ENCODE assay signal across 27 cellular contexts in the genomic region with DNA sequence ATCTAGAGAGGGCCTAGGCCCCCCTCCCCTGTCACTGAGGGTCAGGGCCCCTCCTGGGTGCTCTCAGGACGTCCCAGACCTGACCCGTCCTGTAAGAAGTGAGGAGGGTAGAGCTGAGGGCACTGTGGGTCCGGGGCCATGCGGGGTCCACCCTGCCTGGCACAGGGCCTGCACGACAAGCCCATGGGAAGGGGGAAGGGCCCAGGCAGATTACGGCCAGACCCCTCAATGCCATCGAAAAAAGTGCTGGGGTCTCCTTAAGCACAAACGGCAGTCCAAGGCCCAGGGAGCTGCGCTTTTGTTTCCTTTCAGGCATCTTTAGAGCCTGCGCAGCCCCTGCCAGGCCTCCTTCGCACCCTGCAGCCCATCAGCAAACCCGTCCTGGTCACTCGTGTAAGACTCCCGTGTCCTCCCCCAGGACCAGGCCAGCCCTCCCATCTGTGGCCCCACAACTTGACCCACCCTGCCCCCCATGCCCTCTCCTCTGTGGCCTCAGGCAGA. TPM values are rescaled to one million over a fixed set of nuclear protein-coding genes. Genes with fewer than 3 reads are reported as not detected.
A peak's percentile ranks its signal among the peaks of the same experiment; 100 is the strongest.
DNase-seq lines count a peak whose midpoint lies in the region; ATAC-seq and TF ChIP-seq lines count a peak whose summit lies in the region.
"Had no signal": no experiment of that assay in that cellular context is flagged by ENCODE, and none has a peak within 500 bp of the region (broad histone marks: within the 10 kb centered on the region; RNA-seq: fewer than 3 reads in every experiment).

No MANE protein-coding gene starts in this region.

- no peak overlapping the region for H3K23ac ChIP-seq in neuronal stem cell (ENCODE audit: low read depth, low read length, poor library complexity)

- H3K9me3 ChIP-seq in right cardiac atrium (ENCODE audit: control insufficient read depth, low read length) (no peaks in the 10 kb centered on the region), neuronal stem cell (replicated peaks in 1 of 2; ENCODE audit: control insufficient read depth in 2 of 2, insufficient read depth in 1 of 2, low read depth in 1 of 2, low read length in 2 of 2) (peaks cover 0 to 3% of the 10 kb centered on the region in 2 donors)
- H3K9me3 ChIP-seq: BLaER1 treated with 17β-estradiol and CSF1 and Interleukin-3, amounts not matched to agents 10 nM and 100 nM; colonic mucosa; tibial nerve had no signal

- no peaks in the 10 kb centered on the region for H3K36me3 ChIP-seq in neuronal stem cell (replicated peaks in 1 of 2; ENCODE audit: control insufficient read depth in 2 of 2, insufficient read depth in 2 of 2, low read length in 2 of 2)
- H3K36me3 ChIP-seq: BLaER1 treated with 17β-estradiol and CSF1 and Interleukin-3, amounts not matched to agents 10 nM and 100 nM; cardiac muscle cell; colonic mucosa; tibial nerve had no signal

- ATAC-seq in left cardiac atrium (no peak), right cardiac atrium (no peak), activated B cell treated with CpG ODN at 0.5 μM for 24 hours (ENCODE audit: low read depth) (no peak), HG03139 (IDR thresholded peaks at IDR 0.05; ENCODE audit: unreplicated experiment) (no peak)
- ATAC-seq: HepG2, Panc1 had no signal

- no peak overlapping the region for H2BK120ac ChIP-seq in neuronal stem cell (ENCODE audit: low read depth, low read length)

- no peak overlapping the region for H3K18ac ChIP-seq in neuronal stem cell (ENCODE audit: low read length)

- no peak overlapping the region for H3K9ac ChIP-seq in neuronal stem cell (ENCODE audit: low read depth, low read length, poor library complexity)
- H3K9ac ChIP-seq: parathyroid adenoma had no signal

- intact Hi-C loops in left cardiac atrium (cut with DNase I): loop anchor here in 1 of 2 donors (10.0 kb wide), 1 partner anchor 124 kb away; no protein-coding TSS in a partner anchor
- intact Hi-C loops in right cardiac atrium (cut with DNase I): no loop called here
- intact Hi-C loops in activated B cell treated with CpG ODN at 0.5 μM for 24 hours (cut with micrococcal nuclease): no loop called here

- H3K4ac ChIP-seq in neuronal stem cell (ENCODE audit: low read length): no peak overlapping the region

- H4K91ac ChIP-seq in neuronal stem cell (ENCODE audit: low read depth, low read length, poor library complexity): no peak overlapping the region

- no peak overlapping the region for H2AK5ac ChIP-seq in neuronal stem cell (ENCODE audit: low read depth, low read length)

- H3K4me3 ChIP-seq in right cardiac atrium (ENCODE audit: low read length) (no peak overlapping the region), neuronal stem cell (ENCODE audit: low read length in 2 of 2) (no peak overlapping the region)
- H3K4me3 ChIP-seq: BLaER1 treated with 17β-estradiol and CSF1 and Interleukin-3, amounts not matched to agents 10 nM and 100 nM; cardiac muscle cell; colonic mucosa; tibial nerve had no signal

- POLR2A ChIA-PET in activated B cell treated with CpG ODN at 0.5 μM for 24 hours (lab: Charles Lee): no interaction called here

- H3K27me3 ChIP-seq in right cardiac atrium (ENCODE audit: control insufficient read depth, insufficient read depth) (no peaks in the 10 kb centered on the region), neuronal stem cell (ENCODE audit: control insufficient read depth in 3 of 3, insufficient read depth in 3 of 3, low read depth in 1 of 3, low read length in 3 of 3) (peaks cover 0 to 4% (median 0%) of the 10 kb centered on the region in 3 experiments)
- H3K27me3 ChIP-seq: BLaER1 treated with 17β-estradiol and CSF1 and Interleukin-3, amounts not matched to agents 10 nM and 100 nM; cardiac muscle cell; colonic mucosa had no signal

- no peak overlapping the region for H3K27ac Mint-ChIP-seq in activated B cell treated with CpG ODN at 0.5 μM for 24 hours
- H3K27ac Mint-ChIP-seq: activated naive CD8-positive, alpha-beta T cell treated with anti-CD3 and anti-CD28 coated beads for 36 hours; memory B cell had no signal

- peaks cover 2% of the 10 kb centered on the region for H3K36me3 Mint-ChIP-seq in activated B cell treated with CpG ODN at 0.5 μM for 24 hours (ENCODE audit: low read depth)

- peak overlapping the region; percentile 77 for H2AFZ ChIP-seq in neuronal stem cell (ENCODE audit: low read length)
- H2AFZ ChIP-seq: parathyroid adenoma had no signal

- H3K14ac ChIP-seq in neuronal stem cell (ENCODE audit: low read length): no peak overlapping the region

- peaks cover 11% of the 10 kb centered on the region for H3K79me1 ChIP-seq in neuronal stem cell (ENCODE audit: low read depth, low read length)

- CTCF ChIA-PET in activated B cell treated with CpG ODN at 0.5 μM for 24 hours (lab: Charles Lee): no interaction called here

- H3K27ac ChIP-seq in right cardiac atrium (ENCODE audit: low read length) (no peak overlapping the region), neuronal stem cell (replicated peaks; ENCODE audit: low read length) (no peak overlapping the region)
- H3K27ac ChIP-seq: BLaER1 treated with 17β-estradiol and CSF1 and Interleukin-3, amounts not matched to agents 10 nM and 100 nM; colonic mucosa; epithelial cell of prostate; parathyroid adenoma; tibial nerve had no signal

- H3K4me1 ChIP-seq in right cardiac atrium (ENCODE audit: control insufficient read depth, insufficient read depth, low read length) (no peaks in the 10 kb centered on the region), neuronal stem cell (ENCODE audit: control insufficient read depth in 2 of 2, insufficient read depth in 1 of 2, low read depth in 1 of 2, low read length in 2 of 2) (peaks cover 10 to 29% of the 10 kb centered on the region in 2 donors)
- H3K4me1 ChIP-seq: colonic mucosa, parathyroid adenoma had no signal

- H2BK15ac ChIP-seq in neuronal stem cell (ENCODE audit: low read length): peak overlapping the region; percentile 15

- H3K4me2 ChIP-seq in neuronal stem cell (ENCODE audit: insufficient read depth, low read length, poor library complexity, severe bottlenecking): no peak overlapping the region

- H3K4me3 Mint-ChIP-seq in activated B cell treated with CpG ODN at 0.5 μM for 24 hours: no peak overlapping the region
- H3K4me3 Mint-ChIP-seq: activated naive CD8-positive, alpha-beta T cell treated with anti-CD3 and anti-CD28 coated beads for 36 hours; memory B cell had no signal

- peaks cover 2% of the 10 kb centered on the region for H3K27me3 Mint-ChIP-seq in activated B cell treated with CpG ODN at 0.5 μM for 24 hours
- H3K27me3 Mint-ChIP-seq: activated naive CD8-positive, alpha-beta T cell treated with anti-CD3 and anti-CD28 coated beads for 36 hours had no signal

- DNase-seq in left cardiac atrium (peak; percentile 8), right cardiac atrium (no peak), activated B cell treated with CpG ODN at 0.5 μM for 24 hours (peak; percentile 10), neuronal stem cell (ENCODE audit: low spot score) (no peak), NCI-H2081 (lab: John Stamatoyannopoulos, UW) (no peak)
- DNase-seq in stimulated activated CD4-positive, alpha-beta T cell treated with anti-CD3 and anti-CD28 coated beads, Interleukin-2, amount 100 ng/mL, for 48 hours: no peak
- DNase-seq: activated CD4-positive, alpha-beta T cell treated with anti-CD3 and anti-CD28 coated beads, Interleukin-2, amount 50 U/mL, for 48 hours; activated naive CD8-positive, alpha-beta T cell treated with anti-CD3 and anti-CD28 coated beads for 36 hours; colonic mucosa; effector CD8-positive, alpha-beta T cell; EL; hippocampal formation; Karpas-422; NCI-H1417; NCI-H2029; NCI-H748 treated with DMSO at 0.1 percent for 48 hours; stimulated activated CD4-positive, alpha-beta T cell treated with anti-CD3 and anti-CD28 coated beads, Interleukin-2, amount 100 ng/mL, for 24 hours; T1000 had no signal

- no peak overlapping the region for H4K8ac ChIP-seq in neuronal stem cell (ENCODE audit: low read depth, low read length)

- no peak overlapping the region for H2BK5ac ChIP-seq in neuronal stem cell (ENCODE audit: low read length)

- 66% methylated on average over 14 of the region's 14 CpGs for WGBS in right cardiac atrium
- WGBS in neuronal stem cell (ENCODE audit: extremely low coverage in 2 of 2, insufficient read length in 2 of 2, insufficient replicate concordance in 1 of 2), 2 donors: no CpG with 5 or more reads among the region's 14 CpGs

- peaks cover 11% of the 10 kb centered on the region for H3K4me1 Mint-ChIP-seq in activated B cell treated with CpG ODN at 0.5 μM for 24 hours

- no peak overlapping the region for H2BK12ac ChIP-seq in neuronal stem cell (ENCODE audit: low read length)

- H3K9me3 Mint-ChIP-seq in activated B cell treated with CpG ODN at 0.5 μM for 24 hours: no peaks in the 10 kb centered on the region
- H3K9me3 Mint-ChIP-seq: activated naive CD8-positive, alpha-beta T cell treated with anti-CD3 and anti-CD28 coated beads for 36 hours; memory B cell had no signal

- TF ChIP-seq CTCF in activated B cell treated with CpG ODN at 0.5 μM for 24 hours (IDR thresholded peaks at IDR 0.05): no peak

RNA-seq across cellular contexts. Expression of a gene that starts 4.4 kb away (rescaled TPM):
- total RNA-seq in left cardiac atrium (10 to 100 TPM; 41.4 to 42.3 TPM), right cardiac atrium (10 to 100 TPM; 42.4 to 50.2 (median 46.5) TPM), activated B cell treated with CpG ODN at 0.5 μM for 24 hours (75.9 and 79.6 TPM in 2 replicates)
- 30.1 TPM for polyA plus RNA-seq in right cardiac atrium
- 18.9 TPM for polyA plus RNA-seq in neuronal stem cell (2013, experiment 1 of 2)
- polyA plus RNA-seq in neuronal stem cell (2013, experiment 2 of 2): 18.7 TPM

Comparison
In these comparisons a context has a peak if more than half of its experiments do, and no peak if none do; other contexts are left out.
1. DNase-seq: peak in left cardiac atrium (single experiment) and activated B cell treated with CpG ODN at 0.5 μM for 24 hours (single experiment); none in right cardiac atrium (0 of 3), neuronal stem cell (single experiment), NCI-H2081 (0 of 2) and stimulated activated CD4-positive, alpha-beta T cell treated with anti-CD3 and anti-CD28 coated beads, Interleukin-2, amount 100 ng/mL, for 48 hours (0 of 2).